9 cellular contexts compared by ENCODE assay signal in genomic region chr12:40192704-40193255, GRCh38. TPM values are rescaled to one million over a fixed set of nuclear protein-coding genes. Genes with fewer than 3 reads are reported as not detected.
DNase-seq lines count a peak whose midpoint lies in the region; ATAC-seq, FAIRE-seq and TF ChIP-seq lines count a peak whose summit lies in the region.
"Had no signal": no experiment of that assay in that cellular context is flagged by ENCODE, and none has a peak within 500 bp of the region (broad histone marks: within the 10 kb centered on the region; RNA-seq: fewer than 3 reads in every experiment).

No MANE protein-coding gene starts in this region.

- peaks cover 7% of the 10 kb centered on the region; the same call in 1 of the 2 replicates for H3K4me1 ChIP-seq in GM12878 (ENCODE audit: control insufficient read depth, insufficient read depth, low read length)
- no peaks in the 10 kb centered on the region for H3K4me1 ChIP-seq in pancreas
- H3K4me1 ChIP-seq in body of pancreas = no peaks in the 10 kb centered on the region

- peak overlapping the region; percentile 79 for H3K27ac ChIP-seq in GM12878 (ENCODE audit: control insufficient read depth, insufficient read depth)
- no peak overlapping the region for H3K27ac ChIP-seq in pancreas
- no peak overlapping the region for H3K27ac ChIP-seq in body of pancreas

- intact Hi-C loops in GM12878 (cut with micrococcal nuclease; ENCODE audit: unreplicated experiment) = loop anchor here (1.0 kb wide), 2 partner anchors 24 to 34 kb away; no protein-coding TSS in a partner anchor
- intact Hi-C loops in pancreas (cut with DNase I) = no loop called here
- intact Hi-C loops in body of pancreas (cut with DNase I) = no loop called here

- H3K4me3 ChIP-seq in GM12878 (peak overlapping the region; percentile 11; the same call in 1 of the 2 replicates), pancreas (no peak overlapping the region), body of pancreas (no peak overlapping the region)

- TF ChIP-seq CTCF in GM12878 (IDR thresholded peaks at IDR 0.05 in 2 of 3, conservative IDR thresholded peaks at IDR 0.05 in 1 of 3; ENCODE audit: control insufficient read depth in 2 of 3, extremely low read depth in 1 of 3, insufficient read depth in 1 of 3, low read depth in 3 of 3, low read length in 3 of 3) (no peak), pancreas (IDR thresholded peaks at IDR 0.05) (no peak), body of pancreas (IDR thresholded peaks at IDR 0.05) (no peak)

- peak; percentile 98 for ATAC-seq in GM18505 (IDR thresholded peaks at IDR 0.05; ENCODE audit: unreplicated experiment)
- peak; percentile 97 for ATAC-seq in GM21447 (IDR thresholded peaks at IDR 0.05; ENCODE audit: unreplicated experiment)
- peak; percentile 98 for ATAC-seq in HG03457 (IDR thresholded peaks at IDR 0.05; ENCODE audit: unreplicated experiment)
- peak; percentile 99 for ATAC-seq in GM12878
- ATAC-seq in pancreas = no peak
- ATAC-seq in body of pancreas = no peak

- in situ Hi-C loops in GM12878 (cut with MboI) = no loop called here

- TF ChIP-seq RAD21 in GM12878 (IDR thresholded peaks at IDR 0.05; ENCODE audit: insufficient read depth, low read depth, low read length) = no peak

- WGBS in GM12878 (ENCODE audit: insufficient coverage, insufficient replicate concordance, low lambda C conversion rate, missing lambda C conversion rate) = 2% methylated on average over 6 of the region's 6 CpGs
- WGBS in pancreas, 2 donors = 80 to 82% methylated on average over 6 of the region's 6 CpGs
- WGBS in body of pancreas, 2 donors = 80 to 85% methylated on average over 6 of the region's 6 CpGs

- TF ChIP-seq POLR2A in GM18505 (IDR thresholded peaks at IDR 0.05; ENCODE audit: borderline replicate concordance, extremely low read depth, insufficient read depth, insufficient read length) (no peak), GM12878 (IDR thresholded peaks at IDR 0.05; ENCODE audit: low read depth, low read length) (no peak), body of pancreas (IDR thresholded peaks at IDR 0.05) (no peak)

- H2AFZ ChIP-seq in GM12878 (ENCODE audit: control insufficient read depth, low read depth, low read length) = peak overlapping the region; percentile 54

- CTCF ChIA-PET in GM12878 (lab: Yijun Ruan, JAX) = interaction anchor here (0.6 to 2.2 kb wide), 14 partner anchors 8 to 121 kb away, joined by 3 to 13 read pairs (median 5); no protein-coding TSS in a partner anchor

- DNase-seq in GM12878 (ENCODE audit: low read depth, low spot score) = peak; percentile 86
- no peak for DNase-seq in NCI-H774 (lab: John Stamatoyannopoulos, UW)
- DNase-seq in pancreas = no peak
- no peak for DNase-seq in stimulated activated CD4-positive, alpha-beta T cell treated with anti-CD3 and anti-CD28 coated beads, Interleukin-2, amount 100 ng/mL, for 24 hours
- DNase-seq in body of pancreas = no peak

- no peaks in the 10 kb centered on the region for H3K36me3 ChIP-seq in GM12878 (ENCODE audit: control insufficient read depth in 2 of 2, insufficient read depth in 2 of 2, low read length in 1 of 2)
- no peaks in the 10 kb centered on the region for H3K36me3 ChIP-seq in pancreas
- no peaks in the 10 kb centered on the region for H3K36me3 ChIP-seq in body of pancreas (replicated peaks in 1 of 2; ENCODE audit: insufficient read depth in 1 of 2, low read depth in 2 of 2)

- peak; percentile 13 to 61; a peak in 2 of 4 replicates for TF ChIP-seq EP300 in GM12878 (IDR thresholded peaks at IDR 0.05; ENCODE audit: borderline replicate concordance in 1 of 2, control insufficient read depth in 1 of 2, low read depth in 2 of 2, low read length in 2 of 2)

- peak overlapping the region; percentile 72 for H3K4me2 ChIP-seq in GM12878 (ENCODE audit: control insufficient read depth, insufficient read depth)

- H3K79me2 ChIP-seq in GM12878 (ENCODE audit: control insufficient read depth, insufficient read depth, low read length) = no peaks in the 10 kb centered on the region

- peak overlapping the region; percentile 24; the same call in 1 of the 2 replicates for H3K9ac ChIP-seq in GM12878 (ENCODE audit: control insufficient read depth, insufficient read depth, low read length)

- H3K27me3 ChIP-seq in GM12878 (replicated peaks in 1 of 2; ENCODE audit: control insufficient read depth in 2 of 2, insufficient read depth in 2 of 2, low read length in 1 of 2) (no peaks in the 10 kb centered on the region), pancreas (no peaks in the 10 kb centered on the region), body of pancreas (no peaks in the 10 kb centered on the region)

- FAIRE-seq in GM12878 (lab: Jason Lieb, UNC) (peak; percentile 93), pancreas (lab: Jason Lieb, UNC) (no peak)
- FAIRE-seq: H1 had no signal

- SMC1A ChIA-PET in GM12878 (lab: Charles Lee; ENCODE audit: uncharacterized antibody, unreplicated experiment) = interaction anchor here (0.6 to 4.8 kb wide), 25 partner anchors 9 to 368 kb away, joined by 3 to 37 read pairs (median 11); partner anchors contain the start of gene LRRK2

- no TSS peak for BruUV-seq in GM12878 (replicated peaks; lab: Mats Ljungman, UMichigan)

- POLR2A ChIA-PET in GM12878 (lab: Charles Lee) = interaction anchor here (0.6 to 2.5 kb wide), 11 partner anchors 9 to 84 kb away, joined by 3 to 23 read pairs (median 6); partner anchors contain the start of gene LRRK2

- H4K20me1 ChIP-seq in GM12878 (ENCODE audit: control insufficient read depth, insufficient read depth) = no peaks in the 10 kb centered on the region

- RAD21 ChIA-PET in GM12878 (lab: Charles Lee; ENCODE audit: unreplicated experiment) = interaction anchor here (0.7 to 5.3 kb wide), 19 partner anchors 9 to 121 kb away, joined by 3 to 30 read pairs (median 6); partner anchors contain the start of gene LRRK2

- H3K9me3 ChIP-seq in GM12878 (replicated peaks; ENCODE audit: control insufficient read depth, insufficient read depth, low read length) (no peaks in the 10 kb centered on the region), pancreas (no peaks in the 10 kb centered on the region), body of pancreas (no peaks in the 10 kb centered on the region)

TF ChIP-seq in GM12878, 131 proteins besides CTCF, POLR2A, EP300 and RAD21 (continues in another document):
- no peak for TF ChIP-seq SREBF2 (IDR thresholded peaks at IDR 0.05; ENCODE audit: low read length)
- TF ChIP-seq JUND (IDR thresholded peaks at IDR 0.05; ENCODE audit: low read depth, low read length) = no peak
- TF ChIP-seq NRF1 (conservative IDR thresholded peaks at IDR 0.05; ENCODE audit: low read depth, low read length) = no peak
- TF ChIP-seq BACH1 (IDR thresholded peaks at IDR 0.05; ENCODE audit: borderline replicate concordance) = no peak
- TF ChIP-seq, protein P1, sequence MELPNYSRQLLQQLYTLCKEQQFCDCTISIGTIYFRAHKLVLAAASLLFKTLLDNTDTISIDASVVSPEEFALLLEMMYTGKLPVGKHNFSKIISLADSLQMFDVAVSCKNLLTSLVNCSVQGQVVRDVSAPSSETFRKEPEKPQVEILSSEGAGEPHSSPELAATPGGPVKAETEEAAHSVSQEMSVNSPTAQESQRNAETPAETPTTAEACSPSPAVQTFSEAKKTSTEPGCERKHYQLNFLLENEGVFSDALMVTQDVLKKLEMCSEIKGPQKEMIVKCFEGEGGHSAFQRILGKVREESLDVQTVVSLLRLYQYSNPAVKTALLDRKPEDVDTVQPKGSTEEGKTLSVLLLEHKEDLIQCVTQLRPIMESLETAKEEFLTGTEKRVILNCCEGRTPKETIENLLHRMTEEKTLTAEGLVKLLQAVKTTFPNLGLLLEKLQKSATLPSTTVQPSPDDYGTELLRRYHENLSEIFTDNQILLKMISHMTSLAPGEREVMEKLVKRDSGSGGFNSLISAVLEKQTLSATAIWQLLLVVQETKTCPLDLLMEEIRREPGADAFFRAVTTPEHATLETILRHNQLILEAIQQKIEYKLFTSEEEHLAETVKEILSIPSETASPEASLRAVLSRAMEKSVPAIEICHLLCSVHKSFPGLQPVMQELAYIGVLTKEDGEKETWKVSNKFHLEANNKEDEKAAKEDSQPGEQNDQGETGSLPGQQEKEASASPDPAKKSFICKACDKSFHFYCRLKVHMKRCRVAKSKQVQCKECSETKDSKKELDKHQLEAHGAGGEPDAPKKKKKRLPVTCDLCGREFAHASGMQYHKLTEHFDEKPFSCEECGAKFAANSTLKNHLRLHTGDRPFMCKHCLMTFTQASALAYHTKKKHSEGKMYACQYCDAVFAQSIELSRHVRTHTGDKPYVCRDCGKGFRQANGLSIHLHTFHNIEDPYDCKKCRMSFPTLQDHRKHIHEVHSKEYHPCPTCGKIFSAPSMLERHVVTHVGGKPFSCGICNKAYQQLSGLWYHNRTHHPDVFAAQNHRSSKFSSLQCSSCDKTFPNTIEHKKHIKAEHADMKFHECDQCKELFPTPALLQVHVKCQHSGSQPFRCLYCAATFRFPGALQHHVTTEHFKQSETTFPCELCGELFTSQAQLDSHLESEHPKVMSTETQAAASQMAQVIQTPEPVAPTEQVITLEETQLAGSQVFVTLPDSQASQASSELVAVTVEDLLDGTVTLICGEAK (IDR thresholded peaks at IDR 0.05; ENCODE audit: borderline replicate concordance) = no peak

RNA-seq across cellular contexts. Expression of gene LRRK2, which starts 32.0 kb away (rescaled TPM):
- 27.1 and 35.4 TPM in 2 replicates for total RNA-seq in GM12878 (2013; cell fraction: nucleolus; rRNA removed)
- total RNA-seq in GM12878 (2014; rRNA removed) (2.0 and 2.1 TPM in 2 replicates), GM12878 (2014; rRNA removed; fragmentation: Illumina TruSeq; extraction: Trizol) (2.9 and 3.0 TPM in 2 replicates), GM12878 (2021) (2.4 and 3.2 TPM in 2 replicates), pancreas (10 to 100 TPM in 1 of 6 donors, 1 to 10 TPM in 5; 5.7 to 11.2 (median 8.4) TPM), body of pancreas (10 to 100 TPM in 1 of 2 donors, 1 to 10 TPM in 1; 8.2 to 13.7 TPM)
- polyA plus RNA-seq in GM12878 (2011; ENCODE audit: low read depth) = 0.56 TPM
- polyA plus RNA-seq in GM12878 (2011; rRNA removed) (32.6 and 61.8 TPM in 2 replicates), GM12878 (2014; fragmentation: Illumina TruSeq; extraction: Trizol) (1.8 and 1.9 TPM in 2 replicates), GM12878 (2014; fragmentation: Nextera tagmentation; extraction: Ambion mirVana) (1 to 10 TPM in 1 of 2 experiments, under 1 TPM in 1; 0.97 to 1.1 TPM), GM12878 (2014; rRNA removed) (1.0 and 1.1 TPM in 2 replicates), GM12878 (2016; fragmentation: Nextera tagmentation; extraction: Ambion mirVana) (under 1 TPM; 0.80 to 0.95 TPM), pancreas (1 to 10 TPM; 2.5 to 3.5 TPM)
- 11.4 and 11.7 TPM in 2 replicates for polyA plus RNA-seq in GM12878 (2011; cell fraction: cytosol; rRNA removed)
- polyA plus RNA-seq in GM12878 (2011; cell fraction: nucleus; rRNA removed) = 42.9 and 45.3 TPM in 2 replicates
- 1.0 and 1.2 TPM in 2 replicates for polyA plus RNA-seq in GM12878 (2012)
- polyA minus RNA-seq in GM12878 (2011; rRNA and poly(A)+ RNA removed) = 46.2 and 77.6 TPM in 2 replicates
- 17.1 and 19.8 TPM in 2 replicates for polyA minus RNA-seq in GM12878 (2011; cell fraction: cytosol; rRNA and poly(A)+ RNA removed)
- polyA minus RNA-seq in GM12878 (2011; cell fraction: nucleus; rRNA and poly(A)+ RNA removed) = 68.2 and 102 TPM in 2 replicates

Comparison
In these comparisons a context has a peak if more than half of its experiments do, and no peak if none do; other contexts are left out.
1. ATAC-seq: peak in GM18505 (single experiment), GM21447 (single experiment), HG03457 (single experiment) and GM12878 (single experiment); none in pancreas (0 of 4) and body of pancreas (single experiment).